ENCODE assay signal across 22 cellular contexts in genomic region chr4:142523111-142523510, GRCh38.
DNase-seq lines count a peak whose midpoint lies in the region; ATAC-seq, FAIRE-seq and TF ChIP-seq lines count a peak whose summit lies in the region.
"Had no signal": no experiment of that assay in that cellular context is flagged by ENCODE, and none has a peak within 500 bp of the region (broad histone marks: within the 10 kb centered on the region; RNA-seq: fewer than 3 reads in every experiment).

No MANE protein-coding gene starts in this region.

- no peaks in the 10 kb centered on the region for H3K9me3 ChIP-seq in keratinocyte (ENCODE audit: control insufficient read depth, low read depth, low read length)
- no peaks in the 10 kb centered on the region for H3K9me3 ChIP-seq in gastrocnemius medialis
- H3K9me3 ChIP-seq: A549 had no signal

- H3K4me3 Mint-ChIP-seq in activated T-cell treated with anti-CD3 and anti-CD28 coated beads, Interleukin-2, amount 50 U/mL, for 72 hours = no peak overlapping the region
- no peak overlapping the region for H3K4me3 Mint-ChIP-seq in activated T-helper 17 cell treated with anti-CD3 and anti-CD28 coated beads, Interleukin-2, amount 50 U/mL, for 72 hours
- H3K4me3 Mint-ChIP-seq: CD4-positive, alpha-beta memory T cell; GM23338; H9 had no signal

- H3K4me3 ChIP-seq in epithelial cell of esophagus (ENCODE audit: low read length) = no peak overlapping the region
- H3K4me3 ChIP-seq in keratinocyte (ENCODE audit: control insufficient read depth in 2 of 3, extremely low read depth in 1 of 3, insufficient read depth in 2 of 3, low read depth in 1 of 3, low read length in 3 of 3) = no peak overlapping the region
- H3K4me3 ChIP-seq in gastrocnemius medialis = no peak overlapping the region
- H3K4me3 ChIP-seq: A549, GM23338 had no signal

- H3K4me1 ChIP-seq in keratinocyte (ENCODE audit: control insufficient read depth, extremely low read depth, insufficient read depth, low read length) (peaks cover 12% of the 10 kb centered on the region), gastrocnemius medialis (no peaks in the 10 kb centered on the region)

- H3K27me3 Mint-ChIP-seq in activated T-cell treated with anti-CD3 and anti-CD28 coated beads, Interleukin-2, amount 50 U/mL, for 72 hours (ENCODE audit: low read depth) = no peaks in the 10 kb centered on the region
- H3K27me3 Mint-ChIP-seq in activated T-helper 17 cell treated with anti-CD3 and anti-CD28 coated beads, Interleukin-2, amount 50 U/mL, for 72 hours = no peaks in the 10 kb centered on the region
- H3K27me3 Mint-ChIP-seq: CD4-positive, alpha-beta memory T cell had no signal

- dilution Hi-C loops in keratinocyte (cut with MboI; ENCODE audit: extremely low pct_ligation_motif_present, low sequenced_read_pairs) = no loop called here

- ATAC-seq in activated T-cell treated with anti-CD3 and anti-CD28 coated beads, Interleukin-2, amount 50 U/mL, for 72 hours (replicated peaks in 1 of 2) = peak; percentile 34 to 89
- ATAC-seq in activated T-helper 17 cell treated with anti-CD3 and anti-CD28 coated beads, Interleukin-2, amount 50 U/mL, for 72 hours (replicated peaks) = peak; percentile 58
- no peak for ATAC-seq in gastrocnemius medialis
- ATAC-seq: A549, GM23338, HCT116 had no signal

- peak; percentile 67 for FAIRE-seq in keratinocyte (lab: Jason Lieb, UNC)
- FAIRE-seq: A549, GM12892 had no signal

- H3K9me3 Mint-ChIP-seq in activated T-cell treated with anti-CD3 and anti-CD28 coated beads, Interleukin-2, amount 50 U/mL, for 72 hours = no peaks in the 10 kb centered on the region
- H3K9me3 Mint-ChIP-seq in activated T-helper 17 cell treated with anti-CD3 and anti-CD28 coated beads, Interleukin-2, amount 50 U/mL, for 72 hours = no peaks in the 10 kb centered on the region
- H3K9me3 Mint-ChIP-seq: CD4-positive, alpha-beta memory T cell; GM23338; H9 had no signal

- no peak for DNase-seq in activated T-cell treated with anti-CD3 and anti-CD28 coated beads, Interleukin-2, amount 50 U/mL, for 72 hours
- no peak for DNase-seq in activated T-cell treated with anti-CD3 and anti-CD28 coated beads for 4 hours
- peak; percentile 89 for DNase-seq in epithelial cell of esophagus (ENCODE audit: low read depth)
- no peak for DNase-seq in keratinocyte (ENCODE audit: low read depth, low spot score)
- DNase-seq in gastrocnemius medialis = no peak
- DNase-seq in GM20000 (ENCODE audit: low spot score) = no peak
- no peak for DNase-seq in activated naive CD4-positive, alpha-beta T cell (lab: John Stamatoyannopoulos, UW)
- DNase-seq: 8988T; ACHN; C1 segment of cervical spinal cord; Calu3; CD4-positive, alpha-beta memory T cell; COR-L47; DMS53; DMS79 treated with DMSO at 0.1 percent for 48 hours; GF-D8; H9 had no signal

- in situ Hi-C loops in gastrocnemius medialis (cut with MboI; ENCODE audit: low sequenced_read_pairs in 4 of 4) = no loop called here

- intact Hi-C loops in gastrocnemius medialis (cut with DNase I; ENCODE audit: low total_unique reads) = no loop called here

- TF ChIP-seq CTCF in epithelial cell of esophagus (IDR thresholded peaks at IDR 0.05; ENCODE audit: insufficient read depth, low read depth, low read length, missing control alignments) (no peak), keratinocyte (optimal IDR thresholded peaks at IDR 0.05 in 1 of 3, IDR thresholded peaks at IDR 0.05 in 1 of 3, conservative IDR thresholded peaks at IDR 0.05 in 1 of 3; ENCODE audit: extremely low read depth in 1 of 3, insufficient read depth in 2 of 3, low read length in 3 of 3) (no peak), gastrocnemius medialis (IDR thresholded peaks at IDR 0.05 in 4 of 5, conservative IDR thresholded peaks at IDR 0.05 in 1 of 5) (no peak), GM20000 (IDR thresholded peaks at IDR 0.05; ENCODE audit: extremely low read depth, missing control alignments) (no peak)

- no peaks in the 10 kb centered on the region for H4K20me1 ChIP-seq in keratinocyte (ENCODE audit: control insufficient read depth, extremely low read depth, insufficient read depth, low read length)

- H3K27ac Mint-ChIP-seq in activated T-cell treated with anti-CD3 and anti-CD28 coated beads, Interleukin-2, amount 50 U/mL, for 72 hours = no peak overlapping the region
- no peak overlapping the region for H3K27ac Mint-ChIP-seq in activated T-helper 17 cell treated with anti-CD3 and anti-CD28 coated beads, Interleukin-2, amount 50 U/mL, for 72 hours
- H3K27ac Mint-ChIP-seq: GM23338, H9 had no signal

- no peak overlapping the region for H3K4me2 ChIP-seq in keratinocyte (ENCODE audit: control insufficient read depth, extremely low read depth, insufficient read depth, low read depth, low read length)
- H3K4me2 ChIP-seq: A549, GM23338 had no signal

- no peaks in the 10 kb centered on the region for H3K9me1 ChIP-seq in keratinocyte (ENCODE audit: control insufficient read depth, extremely low read depth, insufficient read depth, low read length)

- H2AFZ ChIP-seq in keratinocyte (ENCODE audit: control insufficient read depth, low read length) = peak overlapping the region; percentile 55
- H2AFZ ChIP-seq: GM23338 had no signal

- H3K4me1 Mint-ChIP-seq in activated T-cell treated with anti-CD3 and anti-CD28 coated beads, Interleukin-2, amount 50 U/mL, for 72 hours (ENCODE audit: low read depth) = peaks cover 9% of the 10 kb centered on the region
- no peaks in the 10 kb centered on the region for H3K4me1 Mint-ChIP-seq in activated T-helper 17 cell treated with anti-CD3 and anti-CD28 coated beads, Interleukin-2, amount 50 U/mL, for 72 hours
- H3K4me1 Mint-ChIP-seq: GM23338, H9 had no signal

- H3K36me3 ChIP-seq in keratinocyte (ENCODE audit: control insufficient read depth in 2 of 2, extremely low read depth in 1 of 2, insufficient read depth in 2 of 2, low read length in 2 of 2) (no peaks in the 10 kb centered on the region), gastrocnemius medialis (no peaks in the 10 kb centered on the region)

- H3K9ac ChIP-seq in keratinocyte (ENCODE audit: control insufficient read depth, extremely low read depth, insufficient read depth, low read length) = no peak overlapping the region

- no peaks in the 10 kb centered on the region for H3K79me2 ChIP-seq in keratinocyte (ENCODE audit: control insufficient read depth, insufficient read depth, low read length)

- TF ChIP-seq POLR2A in gastrocnemius medialis (IDR thresholded peaks at IDR 0.05) = no peak

- no peaks in the 10 kb centered on the region for H3K36me3 Mint-ChIP-seq in activated T-cell treated with anti-CD3 and anti-CD28 coated beads, Interleukin-2, amount 50 U/mL, for 72 hours (ENCODE audit: insufficient read depth in 2 of 2)
- H3K36me3 Mint-ChIP-seq in activated T-helper 17 cell treated with anti-CD3 and anti-CD28 coated beads, Interleukin-2, amount 50 U/mL, for 72 hours (ENCODE audit: low read depth) = no peaks in the 10 kb centered on the region

- H3K27ac ChIP-seq in keratinocyte (ENCODE audit: control insufficient read depth, insufficient read depth, low read length) (peak overlapping the region; percentile 19), gastrocnemius medialis (no peak overlapping the region)
- H3K27ac ChIP-seq: A549 had no signal

- H3K27me3 ChIP-seq in keratinocyte (ENCODE audit: control insufficient read depth, extremely low read depth, insufficient read depth, low read length) (no peaks in the 10 kb centered on the region), gastrocnemius medialis (no peaks in the 10 kb centered on the region)

Comparison
In these comparisons a context has a peak if more than half of its experiments do, and no peak if none do; other contexts are left out.
1. ATAC-seq: peak in activated T-cell treated with anti-CD3 and anti-CD28 coated beads, Interleukin-2, amount 50 U/mL, for 72 hours (2 of 2) and activated T-helper 17 cell treated with anti-CD3 and anti-CD28 coated beads, Interleukin-2, amount 50 U/mL, for 72 hours (single experiment); none in gastrocnemius medialis (0 of 2).